In the genomic region with DNA sequence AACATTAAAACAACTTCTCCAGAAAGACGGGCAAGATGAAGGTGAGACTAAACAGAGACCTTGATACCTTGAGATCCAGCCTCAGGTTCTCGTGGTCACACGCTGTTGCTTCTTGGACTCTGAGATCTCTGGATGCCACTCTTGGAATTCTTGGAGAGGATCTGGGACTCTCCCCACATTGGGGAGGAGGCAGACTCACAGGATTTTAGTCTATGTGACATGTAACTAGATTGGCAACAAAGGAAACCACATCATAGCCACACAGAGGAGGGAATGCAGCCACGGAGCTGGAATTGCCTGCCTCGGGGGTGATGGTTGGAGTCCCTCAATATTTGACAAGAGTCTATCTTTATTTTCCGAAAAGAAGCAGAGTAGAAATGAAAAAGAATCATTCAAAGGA, we compare ENCODE assay signal across 21 cellular contexts.
DNase-seq lines count a peak whose midpoint lies in the region; ATAC-seq and TF ChIP-seq lines count a peak whose summit lies in the region.
"Had no signal": no experiment of that assay in that cellular context is flagged by ENCODE, and none has a peak within 500 bp of the region (broad histone marks: within the 10 kb centered on the region; RNA-seq: fewer than 3 reads in every experiment).

No MANE protein-coding gene starts in this region.

- H3K4me3 Mint-ChIP-seq in WTC11 = no peak overlapping the region
- H3K4me3 Mint-ChIP-seq: activated CD8-positive, alpha-beta T cell treated with anti-CD3 and anti-CD28 coated beads, Interleukin-2, amount 10 ng/mL, durations not matched to agents 7 days and 5 days; activated naive CD8-positive, alpha-beta T cell treated with anti-CD3 and anti-CD28 coated beads, Interleukin-2, amount 50 U/mL, for 24 hours; activated T-cell treated with anti-CD3 and anti-CD28 coated beads, Interleukin-2, amount 50 U/mL, for 72 hours; naive thymus-derived CD4-positive, alpha-beta T cell had no signal

- peaks cover 5% of the 10 kb centered on the region; the same call in 1 of the 2 replicates for H3K27me3 Mint-ChIP-seq in WTC11 (ENCODE audit: low read depth)

- peaks cover 0 to 9% of the 10 kb centered on the region in 2 donors for H3K9me3 ChIP-seq in right atrium auricular region
- H3K9me3 ChIP-seq: lower lobe of right lung had no signal

- POLR2A ChIA-PET in WTC11 (lab: Charles Lee) = no interaction called here

- no peak overlapping the region for H3K9ac ChIP-seq in rectal smooth muscle tissue (ENCODE audit: low read length)

- H3K27ac ChIP-seq in right atrium auricular region (peak overlapping the region; percentile 84 to 87), rectal smooth muscle tissue (ENCODE audit: low read depth, low read length) (peak overlapping the region; percentile 6), foreskin keratinocyte (no peak overlapping the region)
- H3K27ac ChIP-seq: VCaP had no signal

- H3K9me3 Mint-ChIP-seq in WTC11 = peaks cover 4% of the 10 kb centered on the region; the same call in 1 of the 2 replicates

- H3K27ac Mint-ChIP-seq in WTC11 = no peak overlapping the region
- H3K27ac Mint-ChIP-seq: activated CD8-positive, alpha-beta T cell treated with anti-CD3 and anti-CD28 coated beads, Interleukin-2, amount 10 ng/mL, durations not matched to agents 7 days and 5 days; activated naive CD8-positive, alpha-beta T cell treated with anti-CD3 and anti-CD28 coated beads, Interleukin-2, amount 50 U/mL, for 24 hours; activated T-cell treated with anti-CD3 and anti-CD28 coated beads, Interleukin-2, amount 50 U/mL, for 72 hours; naive thymus-derived CD4-positive, alpha-beta T cell had no signal

- H3K36me3 ChIP-seq in right atrium auricular region (no peaks in the 10 kb centered on the region), rectal smooth muscle tissue (ENCODE audit: control insufficient read depth, insufficient read depth, low read length) (no peaks in the 10 kb centered on the region)
- H3K36me3 ChIP-seq: lower lobe of right lung had no signal

- peaks cover 0 to 34% of the 10 kb centered on the region in 2 donors for H3K4me1 ChIP-seq in right atrium auricular region
- H3K4me1 ChIP-seq in rectal smooth muscle tissue (ENCODE audit: control insufficient read depth, insufficient read depth, low read length) = peaks cover 2% of the 10 kb centered on the region
- H3K4me1 ChIP-seq in foreskin keratinocyte = no peaks in the 10 kb centered on the region
- H3K4me1 ChIP-seq: lower lobe of right lung had no signal

- H3K4me3 ChIP-seq in AG09309 (ENCODE audit: control insufficient read depth, low read depth, low read length) (no peak overlapping the region), right atrium auricular region (no peak overlapping the region), rectal smooth muscle tissue (ENCODE audit: low read length) (no peak overlapping the region)
- H3K4me3 ChIP-seq: lower lobe of right lung had no signal

- CTCF ChIA-PET in WTC11 (lab: Charles Lee) = interaction anchor here (0.8 to 2.7 kb wide), 3 partner anchors 8 to 81 kb away, joined by 3 to 20 read pairs (median 5); no protein-coding TSS in a partner anchor

- no peak for TF ChIP-seq CTCF in AG09309 (IDR thresholded peaks at IDR 0.05; ENCODE audit: control insufficient read depth, insufficient read depth, low read depth, low read length, missing control alignments)
- no peak for TF ChIP-seq CTCF in right atrium auricular region (IDR thresholded peaks at IDR 0.05)
- TF ChIP-seq CTCF in foreskin keratinocyte (conservative IDR thresholded peaks at IDR 0.05) = no peak
- TF ChIP-seq CTCF in WTC11 (IDR thresholded peaks at IDR 0.05) = no peak

- H3K27me3 ChIP-seq in right atrium auricular region (no peaks in the 10 kb centered on the region), rectal smooth muscle tissue (ENCODE audit: control insufficient read depth, insufficient read depth, low read length) (no peaks in the 10 kb centered on the region), foreskin keratinocyte (no peaks in the 10 kb centered on the region)

- no peak for ATAC-seq in foreskin keratinocyte
- no peak for ATAC-seq in HG03469 (IDR thresholded peaks at IDR 0.05; ENCODE audit: unreplicated experiment)
- ATAC-seq in WTC11 = no peak
- ATAC-seq: activated CD8-positive, alpha-beta T cell treated with anti-CD3 and anti-CD28 coated beads, Interleukin-2, amount 10 ng/mL, durations not matched to agents 7 days and 5 days; activated naive CD8-positive, alpha-beta T cell treated with anti-CD3 and anti-CD28 coated beads, Interleukin-2, amount 50 U/mL, for 24 hours; activated T-cell treated with anti-CD3 and anti-CD28 coated beads, Interleukin-2, amount 50 U/mL, for 72 hours; naive thymus-derived CD4-positive, alpha-beta T cell had no signal

- DNase-seq in AG09309 (ENCODE audit: low read depth) (peak; percentile 2), RPMI7951 (ENCODE audit: low read depth) (peak; percentile 88), right atrium auricular region (ENCODE audit: low spot score) (no peak), foreskin keratinocyte (no peak), foreskin melanocyte (no peak), WTC11 (ENCODE audit: low spot score) (no peak)
- DNase-seq: activated CD8-positive, alpha-beta T cell treated with anti-CD3 and anti-CD28 coated beads, Interleukin-2, amount 10 ng/mL, durations not matched to agents 7 days and 5 days; activated naive CD8-positive, alpha-beta T cell treated with anti-CD3 and anti-CD28 coated beads, Interleukin-2, amount 50 U/mL, for 24 hours; activated T-cell treated with anti-CD3 and anti-CD28 coated beads, Interleukin-2, amount 50 U/mL, for 72 hours; cerebellar nuclear complex; COR-L47; lower lobe of right lung; MM.1S; naive thymus-derived CD4-positive, alpha-beta T cell; NCI-H1694; NCI-H2227 treated with DMSO at 0.1 percent for 48 hours; stimulated activated naive CD4-positive, alpha-beta T cell treated with Interleukin-2 at 50 U/mL for 16 hours; T-helper 1 cell had no signal

- peaks cover 25% of the 10 kb centered on the region for H3K4me1 Mint-ChIP-seq in WTC11
- H3K4me1 Mint-ChIP-seq: activated naive CD8-positive, alpha-beta T cell treated with anti-CD3 and anti-CD28 coated beads, Interleukin-2, amount 50 U/mL, for 24 hours had no signal

- no peaks in the 10 kb centered on the region for H3K36me3 Mint-ChIP-seq in WTC11

TF ChIP-seq in WTC11, 78 proteins besides CTCF, POLR2A, EP300 and RAD21:
- no peak for TF ChIP-seq ZNF121 (CRISPR knock-in tag; IDR thresholded peaks at IDR 0.05)
- no peak for TF ChIP-seq GTF2I (CRISPR knock-in tag; conservative IDR thresholded peaks at IDR 0.05)
- TF ChIP-seq CBFB (CRISPR knock-in tag; IDR thresholded peaks at IDR 0.05; ENCODE audit: low read depth) = no peak
- TF ChIP-seq, protein P1, sequence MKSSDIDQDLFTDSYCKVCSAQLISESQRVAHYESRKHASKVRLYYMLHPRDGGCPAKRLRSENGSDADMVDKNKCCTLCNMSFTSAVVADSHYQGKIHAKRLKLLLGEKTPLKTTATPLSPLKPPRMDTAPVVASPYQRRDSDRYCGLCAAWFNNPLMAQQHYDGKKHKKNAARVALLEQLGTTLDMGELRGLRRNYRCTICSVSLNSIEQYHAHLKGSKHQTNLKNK (CRISPR knock-in tag; IDR thresholded peaks at IDR 0.05) = no peak
- no peak for TF ChIP-seq TP53 (CRISPR knock-in tag; IDR thresholded peaks at IDR 0.05)
- TF ChIP-seq ELF4 (CRISPR knock-in tag; IDR thresholded peaks at IDR 0.05; ENCODE audit: low read depth) = no peak
- TF ChIP-seq ZNF281 (CRISPR knock-in tag; IDR thresholded peaks at IDR 0.05) = no peak
- TF ChIP-seq ZNF138 (CRISPR knock-in tag; conservative IDR thresholded peaks at IDR 0.05) = no peak

Comparison
In these comparisons a context has a peak if more than half of its experiments do, and no peak if none do; other contexts are left out.
1. DNase-seq: peak in AG09309 (single experiment) and RPMI7951 (single experiment); none in right atrium auricular region (single experiment), foreskin keratinocyte (0 of 2), foreskin melanocyte (single experiment) and WTC11 (single experiment).